12 cellular contexts compared by ENCODE assay signal in the genomic region with DNA sequence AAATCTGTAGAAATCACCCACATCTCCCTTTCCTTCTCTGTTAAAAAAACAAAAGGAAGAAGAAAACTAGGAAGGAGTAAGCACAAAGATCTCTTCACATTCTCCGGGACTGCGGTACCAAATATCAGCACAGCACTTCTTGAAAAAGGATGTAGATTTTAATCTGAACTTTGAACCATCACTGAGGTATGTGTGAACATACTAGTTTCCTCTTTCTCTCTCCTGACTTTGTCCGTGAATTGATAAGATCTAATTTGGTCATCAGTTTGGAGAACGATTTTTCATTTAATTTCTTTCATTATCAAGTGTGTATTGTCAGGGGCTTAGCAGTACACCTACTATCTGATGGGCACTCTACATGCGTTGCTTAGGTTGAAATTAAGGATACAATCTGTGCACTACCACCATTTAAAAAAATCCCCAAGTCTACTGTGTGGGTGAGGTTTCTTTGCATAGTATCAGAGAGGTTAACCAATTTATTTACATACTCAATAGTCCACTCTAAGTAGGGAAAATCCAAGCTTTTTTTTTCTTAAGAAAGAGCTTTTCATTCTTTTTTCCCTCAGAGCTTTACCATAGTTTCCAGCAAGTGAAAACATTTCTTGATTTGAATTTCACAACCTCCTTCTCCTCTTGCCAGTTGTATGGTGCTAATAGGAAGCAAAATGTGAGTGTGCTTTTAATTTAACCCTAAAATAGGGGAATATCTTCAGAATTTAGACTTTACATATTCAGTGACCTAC.
DNase-seq lines count a peak whose midpoint lies in the region; ATAC-seq and TF ChIP-seq lines count a peak whose summit lies in the region.
"Had no signal": no experiment of that assay in that cellular context is flagged by ENCODE, and none has a peak within 500 bp of the region (broad histone marks: within the 10 kb centered on the region; RNA-seq: fewer than 3 reads in every experiment).

No MANE protein-coding gene starts in this region.

- no peaks in the 10 kb centered on the region for H3K9me3 Mint-ChIP-seq in activated naive CD4-positive, alpha-beta T cell treated with anti-CD3 and anti-CD28 coated beads, Interleukin-2, amount 50 U/mL, for 24 hours

- 56% methylated on average over 5 of the region's 5 CpGs for WGBS in mammary epithelial cell (ENCODE audit: low coverage, missing lambda C conversion rate)

- dilution Hi-C loops in mammary epithelial cell (cut with HindIII; ENCODE audit: low sequenced_read_pairs), result no loop called here

- H3K36me3 ChIP-seq in subcutaneous abdominal adipose tissue (ENCODE audit: control insufficient read depth in 5 of 5, insufficient read depth in 5 of 5, low read length in 5 of 5), result no peaks in the 10 kb centered on the region
- H3K36me3 ChIP-seq in mammary epithelial cell (ENCODE audit: insufficient read depth, low read length), result no peaks in the 10 kb centered on the region
- H3K36me3 ChIP-seq: neutrophil had no signal

- no peaks in the 10 kb centered on the region for H4K20me1 ChIP-seq in mammary epithelial cell (ENCODE audit: insufficient read depth, low read length)

- in situ Hi-C loops in mammary epithelial cell (cut with MboI; ENCODE audit: low sequenced_read_pairs in 2 of 2), result no loop called here

- no peaks in the 10 kb centered on the region for H3K79me2 ChIP-seq in mammary epithelial cell (ENCODE audit: insufficient read depth, low read length)

- H3K27me3 ChIP-seq in subcutaneous abdominal adipose tissue (ENCODE audit: control insufficient read depth in 5 of 5, insufficient read depth in 4 of 5, low read length in 5 of 5) (no peaks in the 10 kb centered on the region), mammary epithelial cell (ENCODE audit: insufficient read depth, low read length) (peaks cover 2% of the 10 kb centered on the region)
- H3K27me3 ChIP-seq: neutrophil had no signal

- H3K9ac ChIP-seq in subcutaneous abdominal adipose tissue (ENCODE audit: low read length in 5 of 5), result peak overlapping the region in 2 of 5 donors; percentile 12 to 14
- H3K9ac ChIP-seq in mammary epithelial cell (ENCODE audit: insufficient read depth, low read length), result no peak overlapping the region

- H3K4me1 ChIP-seq in subcutaneous abdominal adipose tissue (ENCODE audit: control insufficient read depth in 5 of 5, insufficient read depth in 5 of 5, low read length in 5 of 5) (peaks cover 5 to 48% (median 41%) of the 10 kb centered on the region in 5 donors), mammary epithelial cell (ENCODE audit: insufficient read depth, low read length) (no peaks in the 10 kb centered on the region)

- H3K36me3 Mint-ChIP-seq in activated naive CD4-positive, alpha-beta T cell treated with anti-CD3 and anti-CD28 coated beads, Interleukin-2, amount 50 U/mL, for 24 hours, result peaks cover 8% of the 10 kb centered on the region

- intact Hi-C loops in mammary epithelial cell (cut with micrococcal nuclease), result no loop called here

- H3K4me2 ChIP-seq in mammary epithelial cell (ENCODE audit: insufficient read depth, low read depth, low read length), result no peak overlapping the region

- H3K27ac Mint-ChIP-seq in activated naive CD4-positive, alpha-beta T cell treated with anti-CD3 and anti-CD28 coated beads, Interleukin-2, amount 50 U/mL, for 24 hours, result peak overlapping the region; percentile 84

- no peak overlapping the region for H2AFZ ChIP-seq in mammary epithelial cell (ENCODE audit: low read depth, low read length)

- BruUV-seq in mammary epithelial cell (replicated peaks; lab: Mats Ljungman, UMichigan), result no TSS peak

- ATAC-seq in HG02642 (IDR thresholded peaks at IDR 0.05; ENCODE audit: poor library complexity, unreplicated experiment) (peak; percentile 72), HG03565 (IDR thresholded peaks at IDR 0.05; ENCODE audit: unreplicated experiment) (peak; percentile 84)

- no peak for DNase-seq in activated naive CD4-positive, alpha-beta T cell treated with Interleukin-2 at 50 U/mL for 16 hours
- no peak for DNase-seq in mammary epithelial cell
- no peak for DNase-seq in NAMALWA (ENCODE audit: low spot score)
- no peak for DNase-seq in stimulated activated CD4-positive, alpha-beta T cell treated with anti-CD3 and anti-CD28 coated beads, Interleukin-2, amount 100 ng/mL, for 48 hours
- DNase-seq: activated CD4-positive, alpha-beta T cell treated with anti-CD3 and anti-CD28 coated beads for 4 hours; hypothalamus; KBM-7 had no signal

- H3K4me3 Mint-ChIP-seq in activated naive CD4-positive, alpha-beta T cell treated with anti-CD3 and anti-CD28 coated beads, Interleukin-2, amount 50 U/mL, for 24 hours, result peak overlapping the region; percentile 70

- TF ChIP-seq CTCF in mammary epithelial cell (conservative IDR thresholded peaks at IDR 0.05 in 1 of 2, IDR thresholded peaks at IDR 0.05 in 1 of 2; ENCODE audit: extremely low read depth in 1 of 2, insufficient read depth in 1 of 2, low read depth in 1 of 2, low read length in 2 of 2), result no peak

- H3K9me3 ChIP-seq in subcutaneous abdominal adipose tissue (ENCODE audit: control insufficient read depth in 5 of 5, low read length in 5 of 5) (no peaks in the 10 kb centered on the region), mammary epithelial cell (replicated peaks; ENCODE audit: insufficient read depth, low read length) (no peaks in the 10 kb centered on the region)
- H3K9me3 ChIP-seq: neutrophil had no signal

- no peaks in the 10 kb centered on the region for H3K27me3 Mint-ChIP-seq in activated naive CD4-positive, alpha-beta T cell treated with anti-CD3 and anti-CD28 coated beads, Interleukin-2, amount 50 U/mL, for 24 hours

- H3K27ac ChIP-seq in subcutaneous abdominal adipose tissue (ENCODE audit: low read depth, low read length) (peak overlapping the region; percentile 81), mammary epithelial cell (ENCODE audit: insufficient read depth, low read depth, low read length) (no peak overlapping the region)
- H3K27ac ChIP-seq: neutrophil had no signal

- CTCF ChIA-PET in mammary epithelial cell (lab: Charles Lee; ENCODE audit: low non-redundant PET), result no interaction called here

- H3K4me1 Mint-ChIP-seq in activated naive CD4-positive, alpha-beta T cell treated with anti-CD3 and anti-CD28 coated beads, Interleukin-2, amount 50 U/mL, for 24 hours, result peaks cover 29% of the 10 kb centered on the region

- no peak overlapping the region for H3K4me3 ChIP-seq in subcutaneous abdominal adipose tissue (ENCODE audit: low read depth in 1 of 5, low read length in 5 of 5)
- no peak overlapping the region for H3K4me3 ChIP-seq in mammary epithelial cell (replicated peaks in 1 of 3; ENCODE audit: insufficient read depth in 1 of 3, low read depth in 2 of 3, low read length in 3 of 3)
